In the genomic region with DNA sequence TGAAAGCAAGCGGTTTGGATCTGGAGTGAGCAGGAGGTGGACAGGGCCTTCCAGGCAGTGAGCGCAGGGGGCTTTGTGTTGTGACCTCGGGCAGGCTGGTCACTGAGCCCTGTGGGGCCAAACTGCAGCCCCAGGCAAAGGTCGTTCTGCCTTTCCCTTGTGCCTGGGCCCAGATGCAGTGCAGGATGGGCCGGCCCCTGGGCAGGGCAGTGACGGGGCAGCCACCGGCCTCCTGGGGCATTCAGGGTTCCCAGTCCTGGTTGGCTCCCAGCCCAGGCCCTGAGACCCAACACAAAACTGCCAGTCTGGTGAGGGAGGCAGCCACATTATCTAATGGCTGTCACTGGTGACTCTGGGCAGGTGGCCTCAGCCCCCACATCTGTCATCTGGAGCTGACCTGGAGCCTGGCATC, we compare ENCODE assay signal across 13 cellular contexts. TPM values are rescaled to one million over a fixed set of nuclear protein-coding genes. Genes with fewer than 3 reads are reported as not detected.
A peak's percentile ranks its signal among the peaks of the same experiment; 100 is the strongest.
DNase-seq lines count a peak whose midpoint lies in the region; ATAC-seq and TF ChIP-seq lines count a peak whose summit lies in the region.
"Had no signal": no experiment of that assay in that cellular context is flagged by ENCODE, and none has a peak within 500 bp of the region (broad histone marks: within the 10 kb centered on the region; RNA-seq: fewer than 3 reads in every experiment).

No MANE protein-coding gene starts in this region.

- H3K9me3 Mint-ChIP-seq in activated CD4-positive, alpha-beta T cell treated with anti-CD3 and anti-CD28 coated beads, Interleukin-2, amount 10 ng/mL, durations not matched to agents 7 days and 5 days = no peaks in the 10 kb centered on the region
- no peaks in the 10 kb centered on the region for H3K9me3 Mint-ChIP-seq in central memory CD8-positive, alpha-beta T cell
- H3K9me3 Mint-ChIP-seq: brain had no signal

- peak overlapping the region; percentile 82 for H3K4me3 Mint-ChIP-seq in activated CD4-positive, alpha-beta T cell treated with anti-CD3 and anti-CD28 coated beads, Interleukin-2, amount 10 ng/mL, durations not matched to agents 7 days and 5 days
- H3K4me3 Mint-ChIP-seq in central memory CD8-positive, alpha-beta T cell = peak overlapping the region; percentile 68
- H3K4me3 Mint-ChIP-seq: brain had no signal

- H3K4me1 Mint-ChIP-seq in activated CD4-positive, alpha-beta T cell treated with anti-CD3 and anti-CD28 coated beads, Interleukin-2, amount 10 ng/mL, durations not matched to agents 7 days and 5 days = peaks cover 63% of the 10 kb centered on the region
- H3K4me1 Mint-ChIP-seq in central memory CD8-positive, alpha-beta T cell = peaks cover 59% of the 10 kb centered on the region

- H3K36me3 Mint-ChIP-seq in activated CD4-positive, alpha-beta T cell treated with anti-CD3 and anti-CD28 coated beads, Interleukin-2, amount 10 ng/mL, durations not matched to agents 7 days and 5 days (ENCODE audit: low read depth) = peaks cover 53% of the 10 kb centered on the region
- peaks cover 64% of the 10 kb centered on the region for H3K36me3 Mint-ChIP-seq in central memory CD8-positive, alpha-beta T cell (ENCODE audit: insufficient read depth)

- peaks cover 72% of the 10 kb centered on the region for H3K79me2 ChIP-seq in osteoblast (ENCODE audit: insufficient read depth, low read length)

- TF ChIP-seq CTCF in osteoblast (IDR thresholded peaks at IDR 0.05; ENCODE audit: extremely low read depth, low read depth, low read length) = no peak

- H2AFZ ChIP-seq in osteoblast (ENCODE audit: low read length) = no peak overlapping the region

- no peak overlapping the region for H3K4me3 ChIP-seq in osteoblast (ENCODE audit: insufficient read depth, low read length)

- no peaks in the 10 kb centered on the region for H3K27me3 ChIP-seq in osteoblast (ENCODE audit: insufficient read depth, low read length)

- H3K4me2 ChIP-seq in osteoblast (ENCODE audit: insufficient read depth, low read length) = no peak overlapping the region

- H3K27ac Mint-ChIP-seq in activated CD4-positive, alpha-beta T cell treated with anti-CD3 and anti-CD28 coated beads, Interleukin-2, amount 10 ng/mL, durations not matched to agents 7 days and 5 days = peak overlapping the region; percentile 90
- H3K27ac Mint-ChIP-seq in central memory CD8-positive, alpha-beta T cell (ENCODE audit: low read depth) = no peak overlapping the region

- CTCF ChIA-PET in activated CD4-positive, alpha-beta T cell treated with anti-CD3 and anti-CD28 coated beads, Interleukin-2, amount 10 ng/mL, durations not matched to agents 7 days and 5 days (lab: Charles Lee) = interaction anchor here (0.7 to 0.8 kb wide), 2 partner anchors 42 to 50 kb away, joined by 3 read pairs; no protein-coding TSS in a partner anchor

- peaks cover 24% of the 10 kb centered on the region for H3K4me1 ChIP-seq in osteoblast (ENCODE audit: insufficient read depth, low read length)

- no peaks in the 10 kb centered on the region for H3K27me3 Mint-ChIP-seq in activated CD4-positive, alpha-beta T cell treated with anti-CD3 and anti-CD28 coated beads, Interleukin-2, amount 10 ng/mL, durations not matched to agents 7 days and 5 days
- H3K27me3 Mint-ChIP-seq in central memory CD8-positive, alpha-beta T cell = no peaks in the 10 kb centered on the region
- H3K27me3 Mint-ChIP-seq: brain had no signal

- H3K9me3 ChIP-seq in KOPT-K1 (ENCODE audit: insufficient read depth, low read length, poor library complexity, severe bottlenecking) (no peaks in the 10 kb centered on the region), osteoblast (ENCODE audit: low read depth, low read length) (no peaks in the 10 kb centered on the region)

- H4K20me1 ChIP-seq in osteoblast (ENCODE audit: insufficient read depth, low read length) = peaks cover 57% of the 10 kb centered on the region

- no peak for DNase-seq in activated CD4-positive, alpha-beta T cell treated with anti-CD3 and anti-CD28 coated beads, Interleukin-2, amount 10 ng/mL, durations not matched to agents 7 days and 5 days
- DNase-seq in activated CD4-positive, alpha-beta T cell treated with anti-CD3 and anti-CD28 coated beads, Interleukin-2, amount 50 U/mL, for 1 hour = no peak
- DNase-seq in central memory CD8-positive, alpha-beta T cell (ENCODE audit: low spot score in 2 of 2) = no peak
- DNase-seq in osteoblast (ENCODE audit: insufficient read length, low spot score, missing footprints) (no peak), amniotic stem cell (lab: John Stamatoyannopoulos, UW) (no peak), globus pallidus (ENCODE audit: low spot score) (no peak)
- no peak for DNase-seq in stimulated activated CD4-positive, alpha-beta T cell treated with anti-CD3 and anti-CD28 coated beads, Interleukin-12 subunit alpha, Interleukin-12 subunit beta, amount 100 ng/mL, for 4 hours
- DNase-seq: ACHN, DMS79, OCI-M1, T1000 had no signal

- H3K36me3 ChIP-seq in KOPT-K1 (ENCODE audit: insufficient read depth, low read length) (peaks cover 81% of the 10 kb centered on the region), osteoblast (ENCODE audit: insufficient read depth, low read length) (peaks cover 37% of the 10 kb centered on the region)

- POLR2A ChIA-PET in activated CD4-positive, alpha-beta T cell treated with anti-CD3 and anti-CD28 coated beads, Interleukin-2, amount 10 ng/mL, durations not matched to agents 7 days and 5 days (lab: Charles Lee) = interaction anchor here (0.9 kb wide), 1 partner anchor 1047 kb away, joined by 3 read pairs; a partner anchor contains a TSS

- no peak for ATAC-seq in central memory CD8-positive, alpha-beta T cell (replicated peaks; ENCODE audit: extremely low read depth, poor library complexity, severe bottlenecking)

- peak overlapping the region; percentile 91 for H3K27ac ChIP-seq in KOPT-K1 (ENCODE audit: low read depth, low read length, poor library complexity, severe bottlenecking)
- H3K27ac ChIP-seq in osteoblast (ENCODE audit: low read depth, low read length) = peak overlapping the region; percentile 8

RNA-seq across cellular contexts. Expression of a gene that starts 7.1 kb away (rescaled TPM):
- 100 to 1,000 TPM; 361 to 399 TPM for total RNA-seq in activated CD4-positive, alpha-beta T cell treated with anti-CD3 and anti-CD28 coated beads, Interleukin-2, amount 10 ng/mL, durations not matched to agents 7 days and 5 days
- 248 and 273 TPM in 2 replicates for total RNA-seq in osteoblast

RNA-seq across cellular contexts. Expression of a gene that starts 26.7 kb away (rescaled TPM):
- total RNA-seq in activated CD4-positive, alpha-beta T cell treated with anti-CD3 and anti-CD28 coated beads, Interleukin-2, amount 10 ng/mL, durations not matched to agents 7 days and 5 days = 10 to 100 TPM; 81.4 to 81.9 TPM
- total RNA-seq in osteoblast = 33.0 and 33.7 TPM in 2 replicates

RNA-seq across cellular contexts. Expression of a gene that starts 27.1 kb away (rescaled TPM):
- 100 to 1,000 TPM in 1 of 2 experiments, 10 to 100 TPM in 1; 94.2 to 115 TPM for total RNA-seq in activated CD4-positive, alpha-beta T cell treated with anti-CD3 and anti-CD28 coated beads, Interleukin-2, amount 10 ng/mL, durations not matched to agents 7 days and 5 days
- 122 and 124 TPM in 2 replicates for total RNA-seq in osteoblast

RNA-seq across cellular contexts. Expression of a gene that starts 56.0 kb away (rescaled TPM):
- total RNA-seq in activated CD4-positive, alpha-beta T cell treated with anti-CD3 and anti-CD28 coated beads, Interleukin-2, amount 10 ng/mL, durations not matched to agents 7 days and 5 days = 10 to 100 TPM; 51.9 to 56.8 TPM
- 132 and 158 TPM in 2 replicates for total RNA-seq in osteoblast

RNA-seq across cellular contexts. Expression of a gene that starts 56.9 kb away (rescaled TPM):
- total RNA-seq in activated CD4-positive, alpha-beta T cell treated with anti-CD3 and anti-CD28 coated beads, Interleukin-2, amount 10 ng/mL, durations not matched to agents 7 days and 5 days = 1 to 10 TPM; 5.7 to 8.6 TPM
- total RNA-seq in osteoblast = 5.3 and 7.6 TPM in 2 replicates
